ENCODE assay signal across 30 cellular contexts in genomic region chr6:1179571-1180459, GRCh38.
DNase-seq lines count a peak whose midpoint lies in the region; FAIRE-seq and TF ChIP-seq lines count a peak whose summit lies in the region.
"Had no signal": no experiment of that assay in that cellular context is flagged by ENCODE, and none has a peak within 500 bp of the region (broad histone marks: within the 10 kb centered on the region; RNA-seq: fewer than 3 reads in every experiment).

No MANE protein-coding gene starts in this region.

- H3K36me3 Mint-ChIP-seq in T-helper 2 cell treated with Interferon-gamma antibody and Interleukin-4, amounts not matched to agents 5 μg/mL and 100 μg/mL, for 36 hours (ENCODE audit: low read depth): no peaks in the 10 kb centered on the region
- H3K36me3 Mint-ChIP-seq: CD8-positive, alpha-beta memory T cell; T-cell; type B pancreatic cell had no signal

- H3K27me3 ChIP-seq in bronchial epithelial cell (ENCODE audit: control insufficient read depth, insufficient read depth, low read length): no peaks in the 10 kb centered on the region
- H3K27me3 ChIP-seq: SJSA1 had no signal

- H3K27me3 Mint-ChIP-seq in T-helper 2 cell treated with Interferon-gamma antibody and Interleukin-4, amounts not matched to agents 5 μg/mL and 100 μg/mL, for 36 hours (ENCODE audit: low read depth): no peaks in the 10 kb centered on the region
- H3K27me3 Mint-ChIP-seq: dendritic cell treated with granulocyte-macrophage colony-stimulating factor and Interleukin-4, amounts not matched to agents 40 ng/mL and 50 ng/mL, for 4 days had no signal

- no peak overlapping the region for H3K27ac Mint-ChIP-seq in T-helper 2 cell treated with Interferon-gamma antibody and Interleukin-4, amounts not matched to agents 5 μg/mL and 100 μg/mL, for 36 hours
- H3K27ac Mint-ChIP-seq: activated naive CD8-positive, alpha-beta T cell treated with anti-CD3 and anti-CD28 coated beads, Interleukin-2, amount 50 U/mL, for 24 hours; CD8-positive, alpha-beta memory T cell; dendritic cell treated with granulocyte-macrophage colony-stimulating factor and Interleukin-4, amounts not matched to agents 40 ng/mL and 50 ng/mL, for 4 days; endodermal cell; T-cell; type B pancreatic cell had no signal

- FAIRE-seq in D721Med (lab: Jason Lieb, UNC): peak; percentile 11
- no peak for FAIRE-seq in bronchial epithelial cell (lab: Jason Lieb, UNC)
- FAIRE-seq: astrocyte, keratinocyte had no signal

- DNase-seq in COLO668 (lab: John Stamatoyannopoulos, UW; ENCODE audit: unreplicated experiment): peak; percentile 2
- no peak for DNase-seq in D721Med (ENCODE audit: insufficient read length, low spot score)
- peak; percentile 44 for DNase-seq in NCI-H69 (lab: John Stamatoyannopoulos, UW)
- peak; percentile 64 for DNase-seq in bronchial epithelial cell (ENCODE audit: low read depth)
- no peak for DNase-seq in GM13977 (ENCODE audit: low spot score)
- DNase-seq in T-helper 2 cell treated with Interferon-gamma antibody and Interleukin-4, amounts not matched to agents 5 μg/mL and 100 μg/mL, for 36 hours (ENCODE audit: low spot score): no peak
- no peak for DNase-seq in NCI-H146 (lab: John Stamatoyannopoulos, UW)
- DNase-seq in NCI-H226: no peak
- DNase-seq: activated CD4-positive, CD25-positive, alpha-beta regulatory T cell; activated gamma-delta T cell treated with Interleukin-2 at 50 U/mL for 16 hours; activated naive CD8-positive, alpha-beta T cell treated with anti-CD3 and anti-CD28 coated beads, Interleukin-2, amount 50 U/mL, for 24 hours; activated T-cell treated with anti-CD3 and anti-CD28 coated beads, Interleukin-2, amount 50 U/mL, for 48 hours; CD8-positive, alpha-beta memory T cell; DMS79 treated with DMSO at 0.1 percent for 48 hours; endodermal cell; GF-D8; head of caudate nucleus; left ventricle myocardium superior; NCI-H510A treated with DMSO at 0.1 percent for 48 hours; posterior cingulate gyrus; right cardiac atrium; stimulated activated naive CD4-positive, alpha-beta T cell; T-cell had no signal

- H3K9me3 Mint-ChIP-seq in T-helper 2 cell treated with Interferon-gamma antibody and Interleukin-4, amounts not matched to agents 5 μg/mL and 100 μg/mL, for 36 hours: no peaks in the 10 kb centered on the region
- H3K9me3 Mint-ChIP-seq: activated naive CD8-positive, alpha-beta T cell treated with anti-CD3 and anti-CD28 coated beads, Interleukin-2, amount 50 U/mL, for 24 hours; CD8-positive, alpha-beta memory T cell; dendritic cell treated with granulocyte-macrophage colony-stimulating factor and Interleukin-4, amounts not matched to agents 40 ng/mL and 50 ng/mL, for 4 days; endodermal cell; T-cell; type B pancreatic cell had no signal

- H3K4me3 Mint-ChIP-seq in T-helper 2 cell treated with Interferon-gamma antibody and Interleukin-4, amounts not matched to agents 5 μg/mL and 100 μg/mL, for 36 hours: no peak overlapping the region
- H3K4me3 Mint-ChIP-seq: activated naive CD8-positive, alpha-beta T cell treated with anti-CD3 and anti-CD28 coated beads, Interleukin-2, amount 50 U/mL, for 24 hours; CD8-positive, alpha-beta memory T cell; dendritic cell treated with granulocyte-macrophage colony-stimulating factor and Interleukin-4, amounts not matched to agents 40 ng/mL and 50 ng/mL, for 4 days; endodermal cell; T-cell; type B pancreatic cell had no signal

- H3K4me3 ChIP-seq in bronchial epithelial cell (ENCODE audit: low read depth, low read length): no peak overlapping the region
- H3K4me3 ChIP-seq: K562, SJSA1, smooth muscle cell had no signal

- in situ Hi-C loops in GM13977 (cut with MboI; ENCODE audit: low pct_unique_long_range_greater_than_20kb, low sequenced_read_pairs, unreplicated experiment): no loop called here

- TF ChIP-seq CTCF in D721Med (IDR thresholded peaks at IDR 0.05; ENCODE audit: insufficient read depth, missing control alignments) (no peak), bronchial epithelial cell (IDR thresholded peaks at IDR 0.05; ENCODE audit: insufficient read depth, low read length, severe bottlenecking) (no peak), GM13977 (IDR thresholded peaks at IDR 0.05; ENCODE audit: extremely low read depth, insufficient read depth, missing control alignments) (no peak)

- H3K4me1 Mint-ChIP-seq in T-helper 2 cell treated with Interferon-gamma antibody and Interleukin-4, amounts not matched to agents 5 μg/mL and 100 μg/mL, for 36 hours (ENCODE audit: low read depth): no peaks in the 10 kb centered on the region
- H3K4me1 Mint-ChIP-seq: activated naive CD8-positive, alpha-beta T cell treated with anti-CD3 and anti-CD28 coated beads, Interleukin-2, amount 50 U/mL, for 24 hours; CD8-positive, alpha-beta memory T cell; endodermal cell; T-cell had no signal

- no peaks in the 10 kb centered on the region for H3K36me3 ChIP-seq in bronchial epithelial cell (ENCODE audit: control insufficient read depth, insufficient read depth, low read length)
- H3K36me3 ChIP-seq: SJSA1 had no signal

Comparison
In these comparisons a context has a peak if more than half of its experiments do, and no peak if none do; other contexts are left out.
1. DNase-seq: peak in COLO668 (single experiment), NCI-H69 (single experiment) and bronchial epithelial cell (single experiment); none in D721Med (single experiment), GM13977 (single experiment), T-helper 2 cell treated with Interferon-gamma antibody and Interleukin-4, amounts not matched to agents 5 μg/mL and 100 μg/mL, for 36 hours (single experiment), NCI-H146 (single experiment) and NCI-H226 (single experiment).